Comparison of ENCODE assay signal across 1 cellular context in the genomic region with DNA sequence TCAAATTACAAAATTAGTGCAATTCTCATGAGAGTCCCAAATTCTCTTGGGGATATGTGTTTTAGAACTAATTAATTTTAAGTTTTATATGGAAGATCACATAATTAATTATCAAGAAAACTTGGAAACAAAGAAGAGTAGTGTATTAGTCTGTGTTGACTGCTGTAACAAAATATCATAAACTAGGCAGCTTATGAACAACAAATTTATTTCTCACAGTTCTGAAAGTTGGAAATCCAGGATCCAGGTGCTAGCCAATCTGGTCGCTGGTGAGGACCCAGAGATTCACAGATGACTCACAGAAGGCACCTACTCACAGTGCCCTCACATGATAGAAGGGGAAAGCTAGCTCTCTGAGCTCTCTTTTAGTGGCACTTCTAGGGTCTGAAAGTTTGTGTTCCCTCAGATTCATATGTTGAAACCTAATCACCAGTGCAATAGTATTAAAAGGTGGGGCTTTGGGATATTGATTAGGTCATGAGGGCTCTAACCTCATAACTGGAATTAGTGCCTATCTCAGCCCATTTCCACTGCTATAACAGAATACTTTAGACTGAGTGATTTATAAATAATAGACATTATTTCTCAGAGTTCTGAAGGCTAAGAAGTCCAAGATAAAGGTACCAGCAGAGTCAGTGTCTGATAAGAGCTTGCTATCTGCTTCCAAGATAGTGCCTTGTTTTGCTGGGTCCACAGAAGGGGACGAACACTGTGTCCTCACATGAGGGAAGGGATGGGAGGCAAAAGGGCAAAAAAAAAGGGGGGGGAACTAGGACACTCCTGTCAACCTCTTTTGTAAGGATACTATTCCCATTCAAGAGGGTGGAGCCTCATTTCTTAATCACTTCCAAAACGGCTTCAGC.
TF ChIP-seq lines count a peak whose summit lies in the region.

No MANE protein-coding gene starts in this region.

TF ChIP-seq in HepG2, 621 proteins besides CTCF, POLR2A, EP300 and RAD21:
- TF ChIP-seq ASH2L (IDR thresholded peaks at IDR 0.05; ENCODE audit: insufficient read length, low read depth, low read length) (no peak), ZNF12 (CRISPR knock-in tag; IDR thresholded peaks at IDR 0.05) (peak; percentile 97), SOX6 (IDR thresholded peaks at IDR 0.05) (no peak), SOX6 (CRISPR knock-in tag; IDR thresholded peaks at IDR 0.05) (no peak), ZNF10 (CRISPR knock-in tag; IDR thresholded peaks at IDR 0.05; ENCODE audit: borderline replicate concordance, low read depth) (no peak)
